ENCODE assay signal across 28 cellular contexts in genomic region chr5:108814551-108814950, GRCh38.
"Had no signal": no experiment of that assay in that cellular context is flagged by ENCODE, and none has a peak within 500 bp of the region (broad histone marks: within the 10 kb centered on the region; RNA-seq: fewer than 3 reads in every experiment).

No MANE protein-coding gene starts in this region.

- H3K4me3 ChIP-seq: adrenal gland, body of pancreas, coronary artery, dorsolateral prefrontal cortex, ovary, tibial nerve had no signal

- ATAC-seq: activated CD4-positive, alpha-beta T cell treated with anti-CD3 and anti-CD28 coated beads for 36 hours; body of pancreas; naive thymus-derived CD4-positive, alpha-beta T cell; sciatic nerve had no signal

- H3K9me3 ChIP-seq: adrenal gland, body of pancreas, ovary, tibial nerve had no signal

- H3K27me3 Mint-ChIP-seq: activated CD4-positive, alpha-beta T cell treated with anti-CD3 and anti-CD28 coated beads for 36 hours; activated naive CD8-positive, alpha-beta T cell; naive thymus-derived CD4-positive, alpha-beta T cell; progenitor cell of endocrine pancreas had no signal

- H3K36me3 ChIP-seq: adrenal gland, ovary had no signal

- H3K4me1 ChIP-seq: body of pancreas had no signal

- H3K27ac ChIP-seq: adrenal gland, body of pancreas, coronary artery, dorsolateral prefrontal cortex, ovary had no signal

- H3K4me3 Mint-ChIP-seq: activated CD4-positive, alpha-beta T cell treated with anti-CD3 and anti-CD28 coated beads for 36 hours; activated naive CD8-positive, alpha-beta T cell; naive thymus-derived CD4-positive, alpha-beta T cell had no signal

- H3K27me3 ChIP-seq: adrenal gland, body of pancreas, dorsolateral prefrontal cortex, ovary, tibial nerve had no signal

- H3K27ac Mint-ChIP-seq: activated CD4-positive, alpha-beta T cell treated with anti-CD3 and anti-CD28 coated beads for 36 hours; activated naive CD8-positive, alpha-beta T cell; naive thymus-derived CD4-positive, alpha-beta T cell; progenitor cell of endocrine pancreas had no signal

- DNase-seq: activated CD4-positive, alpha-beta T cell treated with anti-CD3 and anti-CD28 coated beads for 36 hours; activated CD4-positive, alpha-beta T cell treated with anti-CD3 and anti-CD28 coated beads, Interleukin-2, amount 50 U/mL, for 4 hours; activated CD4-positive, CD25-positive, alpha-beta regulatory T cell; activated CD8-positive, alpha-beta memory T cell treated with anti-CD3 and anti-CD28 coated beads for 24 hours; activated effector memory CD4-positive, alpha-beta T cell treated with Interleukin-2 at 50 U/mL for 16 hours; activated naive CD4-positive, alpha-beta T cell treated with Interleukin-2 at 50 U/mL for 16 hours; adrenal gland; aorta; body of pancreas; cerebellar nuclear complex; dorsolateral prefrontal cortex; effector memory CD4-positive, alpha-beta T cell; erythroblast; head of caudate nucleus; kidney glomerular epithelial cell; mammary epithelial cell; midbrain; naive thymus-derived CD4-positive, alpha-beta T cell; ovary; small intestine; stimulated activated CD4-positive, alpha-beta T cell treated with anti-CD3 and anti-CD28 coated beads, Interleukin-15, amount 100 ng/mL, for 24 hours; stimulated activated CD4-positive, alpha-beta T cell treated with anti-CD3 and anti-CD28 coated beads, Interleukin-2, amount 100 ng/mL, for 24 hours; stimulated activated naive CD4-positive, alpha-beta T cell had no signal
